8 cellular contexts compared by ENCODE assay signal in genomic region chr7:142385528-142386340, GRCh38.
DNase-seq lines count a peak whose midpoint lies in the region; ATAC-seq and TF ChIP-seq lines count a peak whose summit lies in the region.

No MANE protein-coding gene starts in this region.

- peaks cover 5% of the 10 kb centered on the region; the same call in 1 of the 2 replicates for H3K4me1 ChIP-seq in Caco-2

- POLR2A ChIA-PET in Caco-2 (lab: Charles Lee): no interaction called here

- no peaks in the 10 kb centered on the region for H3K27me3 Mint-ChIP-seq in Caco-2 (ENCODE audit: insufficient read depth, unreplicated experiment)
- H3K27me3 Mint-ChIP-seq in activated naive CD8-positive, alpha-beta T cell: no peaks in the 10 kb centered on the region

- H3K36me3 Mint-ChIP-seq in Caco-2 (ENCODE audit: insufficient read depth, unreplicated experiment): no peaks in the 10 kb centered on the region
- H3K36me3 Mint-ChIP-seq in activated naive CD8-positive, alpha-beta T cell: no peaks in the 10 kb centered on the region

- no peak overlapping the region for H3K4me3 Mint-ChIP-seq in Caco-2 (ENCODE audit: unreplicated experiment)
- peak overlapping the region; percentile 38 for H3K4me3 Mint-ChIP-seq in activated naive CD8-positive, alpha-beta T cell

- no peaks in the 10 kb centered on the region for H3K9me3 ChIP-seq in Caco-2

- BruUV-seq in Caco-2 (replicated peaks; lab: Mats Ljungman, UMichigan): no TSS peak

- peak; percentile 60 for ATAC-seq in GM19328 (IDR thresholded peaks at IDR 0.05; ENCODE audit: unreplicated experiment)
- peak; percentile 81 for ATAC-seq in HG03378 (IDR thresholded peaks at IDR 0.05; ENCODE audit: unreplicated experiment)
- ATAC-seq in left cardiac atrium: peak; percentile 80 to 88

- DNase-seq in Caco-2: peak; percentile 52 to 63
- DNase-seq in NOMO-1 treated with DMSO at 0.1 percent for 48 hours (lab: John Stamatoyannopoulos, UW; ENCODE audit: unreplicated experiment): peak; percentile 52
- peak; percentile 32 for DNase-seq in left cardiac atrium
- peak; percentile 51 for DNase-seq in skeletal muscle cell (ENCODE audit: low read depth)
- no peak for DNase-seq in DMS79 treated with DMSO at 0.1 percent for 48 hours (lab: John Stamatoyannopoulos, UW)

- CTCF ChIA-PET in Caco-2 (lab: Charles Lee): interaction anchor here (1.4 to 1.7 kb wide), 2 partner anchors 9 to 47 kb away, joined by 3 to 4 read pairs; no protein-coding TSS in a partner anchor

- no peaks in the 10 kb centered on the region for H3K4me1 Mint-ChIP-seq in Caco-2 (ENCODE audit: low read depth, unreplicated experiment)
- peaks cover 27% of the 10 kb centered on the region for H3K4me1 Mint-ChIP-seq in activated naive CD8-positive, alpha-beta T cell (ENCODE audit: low read depth)

- H3K27ac Mint-ChIP-seq in Caco-2 (ENCODE audit: unreplicated experiment): no peak overlapping the region
- peak overlapping the region; percentile 28 for H3K27ac Mint-ChIP-seq in activated naive CD8-positive, alpha-beta T cell

- H3K4me3 ChIP-seq in Caco-2 (ENCODE audit: low read depth, low read length) (no peak overlapping the region), skeletal muscle cell (ENCODE audit: low read depth, low read length) (no peak overlapping the region)

- no peaks in the 10 kb centered on the region for H3K27me3 ChIP-seq in Caco-2 (replicated peaks; ENCODE audit: control insufficient read depth, insufficient read depth, low read length)

- intact Hi-C loops in Caco-2 (cut with micrococcal nuclease; ENCODE audit: unreplicated experiment): no loop called here
- intact Hi-C loops in left cardiac atrium (cut with DNase I): no loop called here

- H3K36me3 ChIP-seq in Caco-2 (ENCODE audit: control insufficient read depth, insufficient read depth, low read length): no peaks in the 10 kb centered on the region

- no peaks in the 10 kb centered on the region for H3K9me3 Mint-ChIP-seq in Caco-2 (ENCODE audit: unreplicated experiment)
- no peaks in the 10 kb centered on the region for H3K9me3 Mint-ChIP-seq in activated naive CD8-positive, alpha-beta T cell (ENCODE audit: low read depth)

- peak; percentile 69 to 78 for TF ChIP-seq CTCF in Caco-2 (IDR thresholded peaks at IDR 0.05; ENCODE audit: insufficient read depth in 1 of 2, low read depth in 1 of 2, low read length in 1 of 2, severe bottlenecking in 1 of 2, unreplicated experiment in 1 of 2)
